Comparison of ENCODE assay signal across 1 cellular context in the genomic region with DNA sequence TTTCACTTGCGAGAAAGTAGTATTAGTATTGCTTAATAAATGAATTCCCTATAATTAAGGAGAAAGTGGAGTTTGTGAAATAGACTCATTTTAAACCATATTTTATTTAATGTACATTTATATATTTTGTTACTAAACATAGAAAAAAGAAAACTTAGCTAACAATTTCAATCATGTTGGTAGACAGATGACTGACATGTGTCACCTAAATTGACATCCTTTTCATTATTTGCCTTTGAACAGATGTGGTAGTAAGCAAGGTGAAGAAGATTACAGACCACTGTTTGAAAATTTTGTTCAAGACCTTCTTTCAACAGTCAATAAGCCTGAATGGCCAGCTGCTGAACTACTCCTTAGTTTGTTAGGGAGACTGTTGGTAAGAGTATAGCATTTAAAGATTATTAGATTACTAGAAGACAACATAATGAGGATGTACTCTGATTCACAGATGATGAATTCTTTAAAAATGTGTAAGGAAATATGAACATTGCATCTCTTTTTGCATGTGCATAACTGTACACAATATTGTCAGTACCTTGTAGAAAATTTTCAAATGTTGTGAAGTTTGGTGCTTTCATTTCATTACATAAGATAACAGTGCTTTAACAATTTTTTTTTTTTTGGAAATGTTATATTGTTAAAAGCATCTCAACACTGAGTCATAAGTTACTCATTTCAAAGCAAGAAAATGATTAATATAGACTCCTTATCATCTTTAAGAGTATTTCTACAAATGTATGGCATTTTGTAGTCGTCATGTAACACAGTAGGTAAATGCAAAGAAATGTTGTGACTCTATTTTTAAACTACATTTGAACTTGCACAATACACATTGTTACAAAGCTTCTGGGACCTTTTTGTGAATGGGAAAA.
A peak's percentile ranks its signal among the peaks of the same experiment; 100 is the strongest.
TF ChIP-seq lines count a peak whose summit lies in the region.

No MANE protein-coding gene starts in this region.

TF ChIP-seq in endothelial cell of umbilical vein, 7 proteins besides CTCF, POLR2A, EP300 and RAD21:
- TF ChIP-seq FOS (IDR thresholded peaks at IDR 0.05; ENCODE audit: borderline replicate concordance, insufficient read depth, low read length) (peak; percentile 24), MAX (IDR thresholded peaks at IDR 0.05; ENCODE audit: insufficient read depth, insufficient read length) (no peak)
